Comparison of ENCODE assay signal across 11 cellular contexts in the genomic region with DNA sequence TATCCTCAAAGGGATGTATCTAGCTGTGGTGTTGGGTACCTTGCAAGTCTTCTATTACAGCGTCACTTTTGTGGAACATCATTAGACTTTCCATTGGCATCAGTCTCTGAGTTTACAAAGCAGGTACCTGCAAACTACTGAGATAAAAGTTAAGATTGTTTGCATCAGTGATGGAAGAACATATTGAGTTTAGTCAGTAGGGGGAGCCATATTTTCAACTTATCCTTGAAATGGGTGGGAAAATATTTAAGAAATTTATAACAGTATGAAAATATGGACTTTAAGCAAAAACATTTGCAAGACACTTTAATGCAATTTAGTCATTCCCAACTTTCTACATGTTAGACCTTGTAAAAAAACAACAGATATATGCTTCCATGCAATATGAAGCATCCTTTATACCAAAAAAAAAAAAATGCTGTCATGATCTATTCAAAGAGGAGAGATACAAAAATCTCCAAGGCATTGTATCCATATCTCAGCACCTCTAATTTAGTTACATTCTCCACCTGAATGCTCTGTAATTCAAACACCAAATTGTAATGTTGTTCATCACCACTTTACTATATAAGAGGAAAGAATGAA.
DNase-seq lines count a peak whose midpoint lies in the region; ATAC-seq and TF ChIP-seq lines count a peak whose summit lies in the region.
"Had no signal": no experiment of that assay in that cellular context is flagged by ENCODE, and none has a peak within 500 bp of the region (broad histone marks: within the 10 kb centered on the region; RNA-seq: fewer than 3 reads in every experiment).

No MANE protein-coding gene starts in this region.

- DNase-seq in ACHN (peak; percentile 11), RKO (ENCODE audit: low spot score) (peak; percentile 24), fibroblast of pulmonary artery (ENCODE audit: low read depth) (peak; percentile 53), HuH-7.5 (ENCODE audit: low spot score) (no peak)
- DNase-seq: activated CD4-positive, alpha-beta T cell treated with anti-CD3 and anti-CD28 coated beads for 36 hours; midbrain had no signal

- ATAC-seq in GM21390 (IDR thresholded peaks at IDR 0.05; ENCODE audit: unreplicated experiment) (peak; percentile 50), HG03469 (IDR thresholded peaks at IDR 0.05; ENCODE audit: unreplicated experiment) (no peak), HG03457 (IDR thresholded peaks at IDR 0.05; ENCODE audit: unreplicated experiment) (no peak), HG02885 (IDR thresholded peaks at IDR 0.05; ENCODE audit: poor library complexity, unreplicated experiment) (no peak)
- ATAC-seq: activated CD4-positive, alpha-beta T cell treated with anti-CD3 and anti-CD28 coated beads for 36 hours had no signal

- H3K4me3 ChIP-seq in fibroblast of pulmonary artery (replicated peaks; ENCODE audit: low read depth, low read length): no peak overlapping the region
- H3K4me3 ChIP-seq: HAP-1 had no signal

- in situ Hi-C loops in ACHN (cut with HindIII; ENCODE audit: low pct_ligation_motif_present, low pct_unique_long_range_greater_than_20kb, low sequenced_read_pairs): no loop called here

- peak; percentile 70 for TF ChIP-seq CTCF in fibroblast of pulmonary artery (IDR thresholded peaks at IDR 0.05; ENCODE audit: low read length, missing control alignments)
